Comparison of ENCODE assay signal across 16 cellular contexts in genomic region chr2:105737980-105738657, GRCh38. TPM values are rescaled to one million over a fixed set of nuclear protein-coding genes. Genes with fewer than 3 reads are reported as not detected.
DNase-seq lines count a peak whose midpoint lies in the region; ATAC-seq and TF ChIP-seq lines count a peak whose summit lies in the region.
"Had no signal": no experiment of that assay in that cellular context is flagged by ENCODE, and none has a peak within 500 bp of the region (broad histone marks: within the 10 kb centered on the region; RNA-seq: fewer than 3 reads in every experiment).

No MANE protein-coding gene starts in this region.

- H3K4me1 Mint-ChIP-seq in activated CD4-positive, alpha-beta T cell treated with anti-CD3 and anti-CD28 coated beads, Interleukin-2, amount 10 ng/mL, durations not matched to agents 7 days and 5 days: peaks cover 84% of the 10 kb centered on the region
- peaks cover 80% of the 10 kb centered on the region for H3K4me1 Mint-ChIP-seq in activated naive CD8-positive, alpha-beta T cell treated with anti-CD3 and anti-CD28 coated beads, Interleukin-2, amount 50 U/mL, for 24 hours

- no peak overlapping the region for H3K27ac ChIP-seq in osteoblast (ENCODE audit: low read depth, low read length)
- H3K27ac ChIP-seq: pancreas had no signal

- POLR2A ChIA-PET in activated CD4-positive, alpha-beta T cell treated with anti-CD3 and anti-CD28 coated beads, Interleukin-2, amount 10 ng/mL, durations not matched to agents 7 days and 5 days (lab: Charles Lee): interaction anchor here (0.7 kb wide), 1 partner anchor 40 kb away, joined by 4 read pairs; no protein-coding TSS in a partner anchor

- no peaks in the 10 kb centered on the region for H3K36me3 ChIP-seq in osteoblast (ENCODE audit: insufficient read depth, low read length)
- H3K36me3 ChIP-seq: pancreas had no signal

- peak; percentile 44 for DNase-seq in activated CD4-positive, alpha-beta T cell treated with anti-CD3 and anti-CD28 coated beads, Interleukin-2, amount 10 ng/mL, durations not matched to agents 7 days and 5 days
- no peak for DNase-seq in activated CD4-positive, alpha-beta T cell treated with anti-CD3 and anti-CD28 coated beads, Interleukin-2, amount 50 U/mL, for 1 hour
- DNase-seq in RPMI7951 (ENCODE audit: low read depth): peak; percentile 40
- DNase-seq in activated naive CD8-positive, alpha-beta T cell treated with anti-CD3 and anti-CD28 coated beads, Interleukin-2, amount 50 U/mL, for 24 hours: no peak
- DNase-seq in osteoblast (ENCODE audit: insufficient read length, low spot score, missing footprints): peak; percentile 48
- no peak for DNase-seq in OCI-M1 (lab: John Stamatoyannopoulos, UW)
- DNase-seq in DMS53 treated with DMSO at 0.1 percent for 48 hours (lab: John Stamatoyannopoulos, UW; ENCODE audit: unreplicated experiment): no peak
- DNase-seq in SKM-1 (lab: John Stamatoyannopoulos, UW; ENCODE audit: unreplicated experiment): no peak
- DNase-seq: body of pancreas, DMS 273 treated with DMSO at 0.1 percent for 48 hours, Kasumi-1, NCI-H2029, NCI-H526 treated with DMSO at 0.1 percent for 48 hours, pancreas, small intestine had no signal

- no peak for TF ChIP-seq CTCF in osteoblast (IDR thresholded peaks at IDR 0.05; ENCODE audit: extremely low read depth, low read depth, low read length)

- H3K27me3 ChIP-seq in osteoblast (ENCODE audit: insufficient read depth, low read length): peaks cover 2% of the 10 kb centered on the region
- H3K27me3 ChIP-seq: body of pancreas, pancreas had no signal

- no peak overlapping the region for H2AFZ ChIP-seq in osteoblast (ENCODE audit: low read length)

- peak overlapping the region; percentile 99 for H3K27ac Mint-ChIP-seq in activated CD4-positive, alpha-beta T cell treated with anti-CD3 and anti-CD28 coated beads, Interleukin-2, amount 10 ng/mL, durations not matched to agents 7 days and 5 days
- peak overlapping the region; percentile 91 for H3K27ac Mint-ChIP-seq in activated naive CD8-positive, alpha-beta T cell treated with anti-CD3 and anti-CD28 coated beads, Interleukin-2, amount 50 U/mL, for 24 hours

- CTCF ChIA-PET in activated CD4-positive, alpha-beta T cell treated with anti-CD3 and anti-CD28 coated beads, Interleukin-2, amount 10 ng/mL, durations not matched to agents 7 days and 5 days (lab: Charles Lee): interaction anchor here (1.0 to 1.7 kb wide), 2 partner anchors 9 to 11 kb away, joined by 3 to 4 read pairs; no protein-coding TSS in a partner anchor

- H4K20me1 ChIP-seq in osteoblast (ENCODE audit: insufficient read depth, low read length): no peaks in the 10 kb centered on the region

- no peaks in the 10 kb centered on the region for H3K27me3 Mint-ChIP-seq in activated CD4-positive, alpha-beta T cell treated with anti-CD3 and anti-CD28 coated beads, Interleukin-2, amount 10 ng/mL, durations not matched to agents 7 days and 5 days
- no peaks in the 10 kb centered on the region for H3K27me3 Mint-ChIP-seq in activated naive CD8-positive, alpha-beta T cell treated with anti-CD3 and anti-CD28 coated beads, Interleukin-2, amount 50 U/mL, for 24 hours

- peaks cover 9% of the 10 kb centered on the region for H3K9me3 Mint-ChIP-seq in activated CD4-positive, alpha-beta T cell treated with anti-CD3 and anti-CD28 coated beads, Interleukin-2, amount 10 ng/mL, durations not matched to agents 7 days and 5 days
- H3K9me3 Mint-ChIP-seq in activated naive CD8-positive, alpha-beta T cell treated with anti-CD3 and anti-CD28 coated beads, Interleukin-2, amount 50 U/mL, for 24 hours: peaks cover 5% of the 10 kb centered on the region

- no peaks in the 10 kb centered on the region for H3K79me2 ChIP-seq in osteoblast (ENCODE audit: insufficient read depth, low read length)

- H3K36me3 Mint-ChIP-seq in activated CD4-positive, alpha-beta T cell treated with anti-CD3 and anti-CD28 coated beads, Interleukin-2, amount 10 ng/mL, durations not matched to agents 7 days and 5 days (ENCODE audit: low read depth): peaks cover 30% of the 10 kb centered on the region
- no peaks in the 10 kb centered on the region for H3K36me3 Mint-ChIP-seq in activated naive CD8-positive, alpha-beta T cell treated with anti-CD3 and anti-CD28 coated beads, Interleukin-2, amount 50 U/mL, for 24 hours (ENCODE audit: low read depth)

- H3K4me3 Mint-ChIP-seq in activated CD4-positive, alpha-beta T cell treated with anti-CD3 and anti-CD28 coated beads, Interleukin-2, amount 10 ng/mL, durations not matched to agents 7 days and 5 days: peak overlapping the region; percentile 63
- peak overlapping the region; percentile 73 for H3K4me3 Mint-ChIP-seq in activated naive CD8-positive, alpha-beta T cell treated with anti-CD3 and anti-CD28 coated beads, Interleukin-2, amount 50 U/mL, for 24 hours

- H3K4me1 ChIP-seq in osteoblast (ENCODE audit: insufficient read depth, low read length): peaks cover 13% of the 10 kb centered on the region
- H3K4me1 ChIP-seq: body of pancreas had no signal

- no peak overlapping the region for H3K4me2 ChIP-seq in osteoblast (ENCODE audit: insufficient read depth, low read length)

- no peaks in the 10 kb centered on the region for H3K9me3 ChIP-seq in osteoblast (ENCODE audit: low read depth, low read length)
- H3K9me3 ChIP-seq: body of pancreas, pancreas had no signal

- ATAC-seq in activated naive CD8-positive, alpha-beta T cell treated with anti-CD3 and anti-CD28 coated beads, Interleukin-2, amount 50 U/mL, for 24 hours: peak; percentile 78
- ATAC-seq: body of pancreas, pancreas, Right ventricle myocardium inferior had no signal

- H3K4me3 ChIP-seq in osteoblast (ENCODE audit: insufficient read depth, low read length): no peak overlapping the region
- H3K4me3 ChIP-seq: body of pancreas, pancreas had no signal

RNA-seq across cellular contexts. Expression of gene NCK2, which starts 6.6 kb away (rescaled TPM):
- total RNA-seq in activated CD4-positive, alpha-beta T cell treated with anti-CD3 and anti-CD28 coated beads, Interleukin-2, amount 10 ng/mL, durations not matched to agents 7 days and 5 days: 10 to 100 TPM; 73.3 to 84.1 TPM
- 32.4 and 34.5 TPM in 2 replicates for total RNA-seq in RPMI7951 (2014; rRNA removed; shearing (Covaris generic))
- 26.8 and 28.6 TPM in 2 replicates for total RNA-seq in osteoblast

Comparison
In these comparisons a context has a peak if more than half of its experiments do, and no peak if none do; other contexts are left out.
1. DNase-seq: peak in activated CD4-positive, alpha-beta T cell treated with anti-CD3 and anti-CD28 coated beads, Interleukin-2, amount 10 ng/mL, durations not matched to agents 7 days and 5 days (single experiment), RPMI7951 (single experiment) and osteoblast (single experiment); none in activated CD4-positive, alpha-beta T cell treated with anti-CD3 and anti-CD28 coated beads, Interleukin-2, amount 50 U/mL, for 1 hour (single experiment), activated naive CD8-positive, alpha-beta T cell treated with anti-CD3 and anti-CD28 coated beads, Interleukin-2, amount 50 U/mL, for 24 hours (single experiment), OCI-M1 (single experiment), DMS53 treated with DMSO at 0.1 percent for 48 hours (single experiment) and SKM-1 (single experiment).